ENCODE assay signal across 8 cellular contexts in genomic region chr14:21524575-21525518, GRCh38. TPM values are rescaled to one million over a fixed set of nuclear protein-coding genes. Genes with fewer than 3 reads are reported as not detected.
DNase-seq lines count a peak whose midpoint lies in the region; ATAC-seq and TF ChIP-seq lines count a peak whose summit lies in the region.

No MANE protein-coding gene starts in this region.

- TF ChIP-seq CTCF in Peyer's patch (IDR thresholded peaks at IDR 0.05) (no peak), esophagus squamous epithelium (IDR thresholded peaks at IDR 0.05) (no peak), parathyroid adenoma (IDR thresholded peaks at IDR 0.05) (no peak), testis (IDR thresholded peaks at IDR 0.05) (no peak)

- WGBS in esophagus squamous epithelium, 2 donors = 78 to 84% methylated on average over 4 of the region's 19 CpGs
- 64 to 75% methylated on average over 17 to 19 of the region's 19 CpGs for WGBS in testis, 2 donors

- POLR2A ChIA-PET in CD8-positive, alpha-beta memory T cell (lab: Charles Lee) = interaction anchor here (0.6 kb wide), 1 partner anchor 1101 kb away, joined by 9 read pairs; no protein-coding TSS in a partner anchor

- H3K36me3 Mint-ChIP-seq in CD8-positive, alpha-beta memory T cell = no peaks in the 10 kb centered on the region

- H3K79me2 ChIP-seq in parathyroid adenoma = no peaks in the 10 kb centered on the region

- intact Hi-C loops in esophagus squamous epithelium (cut with DNase I) (no loop called here), posterior vena cava (cut with DNase I) (no loop called here), testis (cut with DNase I; ENCODE audit: low total_unique reads) (no loop called here)

- no peaks in the 10 kb centered on the region for H3K27me3 ChIP-seq in CD8-positive, alpha-beta memory T cell (ENCODE audit: insufficient read depth, low read length, poor library complexity, severe bottlenecking)
- no peaks in the 10 kb centered on the region for H3K27me3 ChIP-seq in Peyer's patch
- H3K27me3 ChIP-seq in esophagus squamous epithelium = no peaks in the 10 kb centered on the region
- no peaks in the 10 kb centered on the region for H3K27me3 ChIP-seq in parathyroid adenoma (ENCODE audit: control insufficient read depth, insufficient read depth, low read length)
- H3K27me3 ChIP-seq in testis = no peaks in the 10 kb centered on the region

- peaks cover 11% of the 10 kb centered on the region for H3K4me1 ChIP-seq in CD8-positive, alpha-beta memory T cell (ENCODE audit: insufficient read depth, low read length)
- peaks cover 0 to 10% (median 0%) of the 10 kb centered on the region in 4 donors for H3K4me1 ChIP-seq in Peyer's patch
- H3K4me1 ChIP-seq in esophagus squamous epithelium = peaks cover 0 to 25% (median 0%) of the 10 kb centered on the region in 3 donors
- H3K4me1 ChIP-seq in parathyroid adenoma = peaks cover 5% of the 10 kb centered on the region
- peaks cover 9% of the 10 kb centered on the region for H3K4me1 ChIP-seq in testis

- H3K4me3 Mint-ChIP-seq in CD8-positive, alpha-beta memory T cell = peak overlapping the region; percentile 74 to 94 (median 85)

- no peak overlapping the region for H3K9ac ChIP-seq in parathyroid adenoma

- no peaks in the 10 kb centered on the region for H3K9me3 ChIP-seq in CD8-positive, alpha-beta memory T cell (ENCODE audit: low read length)
- H3K9me3 ChIP-seq in Peyer's patch (no peaks in the 10 kb centered on the region), esophagus squamous epithelium (no peaks in the 10 kb centered on the region), parathyroid adenoma (ENCODE audit: control insufficient read depth, low read length) (no peaks in the 10 kb centered on the region), testis (no peaks in the 10 kb centered on the region)

- no peak for DNase-seq in CD8-positive, alpha-beta memory T cell
- DNase-seq in Peyer's patch (no peak), esophagus squamous epithelium (lab: John Stamatoyannopoulos, UW) (no peak), posterior vena cava (ENCODE audit: low spot score) (no peak), GM03348 (ENCODE audit: low spot score) (no peak), testis (no peak)

- H3K4me3 ChIP-seq in CD8-positive, alpha-beta memory T cell (ENCODE audit: low read length) = no peak overlapping the region
- H3K4me3 ChIP-seq in Peyer's patch (peak overlapping the region in 3 of 4 donors; percentile 57 to 72 (median 68)), esophagus squamous epithelium (peak overlapping the region in 3 of 4 donors; percentile 66 to 80 (median 74)), parathyroid adenoma (ENCODE audit: low read depth, low read length) (peak overlapping the region; percentile 75), testis (no peak overlapping the region)

- no peaks in the 10 kb centered on the region for H3K27me3 Mint-ChIP-seq in CD8-positive, alpha-beta memory T cell

- CTCF ChIA-PET in CD8-positive, alpha-beta memory T cell (lab: Charles Lee) = interaction anchor here (1.1 to 1.8 kb wide), 2 partner anchors 14 to 32 kb away, joined by 4 to 9 read pairs; partner anchors contain the start of gene METTL3

- no peak for TF ChIP-seq POLR2A in Peyer's patch (IDR thresholded peaks at IDR 0.05)
- TF ChIP-seq POLR2A in esophagus squamous epithelium (IDR thresholded peaks at IDR 0.05) = no peak
- TF ChIP-seq POLR2A in testis (IDR thresholded peaks at IDR 0.05) = no peak

- ATAC-seq in GM19397 (IDR thresholded peaks at IDR 0.05; ENCODE audit: unreplicated experiment) = no peak

- H3K36me3 ChIP-seq in CD8-positive, alpha-beta memory T cell (ENCODE audit: insufficient read depth, low read length) = no peaks in the 10 kb centered on the region
- no peaks in the 10 kb centered on the region for H3K36me3 ChIP-seq in Peyer's patch
- peaks cover 0 to 11% (median 0%) of the 10 kb centered on the region in 3 donors for H3K36me3 ChIP-seq in esophagus squamous epithelium
- no peaks in the 10 kb centered on the region for H3K36me3 ChIP-seq in parathyroid adenoma (ENCODE audit: control insufficient read depth, insufficient read depth, low read length)
- H3K36me3 ChIP-seq in testis (ENCODE audit: low read depth, missing control alignments) = no peaks in the 10 kb centered on the region

- no peaks in the 10 kb centered on the region for H3K9me3 Mint-ChIP-seq in CD8-positive, alpha-beta memory T cell

- H3K27ac ChIP-seq in CD8-positive, alpha-beta memory T cell (ENCODE audit: low read depth, low read length) = no peak overlapping the region
- H3K27ac ChIP-seq in Peyer's patch (peak overlapping the region in 2 of 4 donors; percentile 62 to 86), esophagus squamous epithelium (peak overlapping the region in 3 of 4 donors; percentile 57 to 76 (median 60)), parathyroid adenoma (no peak overlapping the region), testis (no peak overlapping the region)

- peaks cover 10 to 15% (median 14%) of the 10 kb centered on the region in 3 donors for H3K4me1 Mint-ChIP-seq in CD8-positive, alpha-beta memory T cell

- H3K4me2 ChIP-seq in parathyroid adenoma (ENCODE audit: low read length) = peak overlapping the region; percentile 81

- peak overlapping the region in 6 of 8 donors; percentile 41 to 98 (median 79) for H3K27ac Mint-ChIP-seq in CD8-positive, alpha-beta memory T cell

- no peak overlapping the region for H2AFZ ChIP-seq in parathyroid adenoma

RNA-seq across cellular contexts. Expression of gene SALL2, which starts 1.3 kb away (rescaled TPM):
- total RNA-seq in CD8-positive, alpha-beta memory T cell = 1 to 10 TPM; 2.0 to 2.6 TPM
- 1.4 TPM for polyA plus RNA-seq in CD8-positive, alpha-beta memory T cell
- total RNA-seq in Peyer's patch (1 to 10 TPM; 1.4 to 5.0 (median 4.0) TPM), esophagus squamous epithelium (1 to 10 TPM in 3 of 4 donors, under 1 TPM in 1; 0.83 to 5.1 (median 1.9) TPM), posterior vena cava (1 to 10 TPM; 6.2 to 7.1 TPM), testis (1 to 10 TPM; 4.1 to 5.0 TPM)
- 5.5 TPM for polyA plus RNA-seq in testis (ENCODE audit: insufficient read depth, low read depth, low replicate concordance)

RNA-seq across cellular contexts. Expression of gene METTL3, which starts 13.7 kb away (rescaled TPM):
- total RNA-seq in CD8-positive, alpha-beta memory T cell = 10 to 100 TPM; 54.1 to 58.9 TPM
- 27.4 TPM for polyA plus RNA-seq in CD8-positive, alpha-beta memory T cell
- total RNA-seq in Peyer's patch (100 to 1,000 TPM in 1 of 4 donors, 10 to 100 TPM in 3; 32.9 to 130 (median 44.3) TPM), esophagus squamous epithelium (10 to 100 TPM; 26.0 to 65.0 (median 33.7) TPM), posterior vena cava (10 to 100 TPM; 26.4 to 29.0 TPM), testis (10 to 100 TPM; 65.7 to 66.3 TPM)
- 81.1 TPM for polyA plus RNA-seq in testis (ENCODE audit: insufficient read depth, low read depth, low replicate concordance)

RNA-seq across cellular contexts. Expression of gene TOX4, which starts 47.9 kb away (rescaled TPM):
- 10 to 100 TPM; 82.7 to 83.0 TPM for total RNA-seq in CD8-positive, alpha-beta memory T cell
- 93.3 TPM for polyA plus RNA-seq in CD8-positive, alpha-beta memory T cell
- total RNA-seq in Peyer's patch (10 to 100 TPM; 31.4 to 74.5 (median 61.7) TPM), esophagus squamous epithelium (10 to 100 TPM; 36.2 to 51.3 (median 48.4) TPM), posterior vena cava (10 to 100 TPM; 56.1 to 67.3 TPM), testis (10 to 100 TPM; 64.4 to 72.6 TPM)
- 120 TPM for polyA plus RNA-seq in testis (ENCODE audit: insufficient read depth, low read depth, low replicate concordance)

RNA-seq across cellular contexts. Expression of gene RAB2B, which starts 48.1 kb away (rescaled TPM):
- total RNA-seq in CD8-positive, alpha-beta memory T cell = 10 to 100 TPM; 25.5 to 25.7 TPM
- polyA plus RNA-seq in CD8-positive, alpha-beta memory T cell = 14.4 TPM
- total RNA-seq in Peyer's patch = 10 to 100 TPM in 3 of 4 donors, 1 to 10 TPM in 1; 7.4 to 22.4 (median 20.8) TPM
- 10 to 100 TPM in 3 of 4 donors, 1 to 10 TPM in 1; 6.3 to 20.4 (median 11.4) TPM for total RNA-seq in esophagus squamous epithelium
- total RNA-seq in posterior vena cava = 10 to 100 TPM; 29.2 to 32.3 TPM
- 10 to 100 TPM; 32.9 to 40.1 TPM for total RNA-seq in testis
- 36.4 TPM for polyA plus RNA-seq in testis (ENCODE audit: insufficient read depth, low read depth, low replicate concordance)

RNA-seq across cellular contexts. Expression of gene OR10G3, which starts 55.0 kb away (rescaled TPM):
- not detected for total RNA-seq in CD8-positive, alpha-beta memory T cell
- not detected for polyA plus RNA-seq in CD8-positive, alpha-beta memory T cell
- not detected for total RNA-seq in Peyer's patch
- total RNA-seq in esophagus squamous epithelium = not detected
- not detected for total RNA-seq in posterior vena cava
- total RNA-seq in testis = not detected
- not detected for polyA plus RNA-seq in testis (ENCODE audit: insufficient read depth, low read depth, low replicate concordance)

Comparison
In these comparisons a context has a peak if more than half of its experiments do, and no peak if none do; other contexts are left out.
1. H3K27ac ChIP-seq: peak in esophagus squamous epithelium (3 of 4); none in CD8-positive, alpha-beta memory T cell (single experiment), parathyroid adenoma (single experiment) and testis (0 of 2).
2. H3K4me3 ChIP-seq: peak in Peyer's patch (3 of 4), esophagus squamous epithelium (3 of 4) and parathyroid adenoma (single experiment); none in CD8-positive, alpha-beta memory T cell (single experiment) and testis (0 of 2).